ENCODE assay signal across 19 cellular contexts in the genomic region with DNA sequence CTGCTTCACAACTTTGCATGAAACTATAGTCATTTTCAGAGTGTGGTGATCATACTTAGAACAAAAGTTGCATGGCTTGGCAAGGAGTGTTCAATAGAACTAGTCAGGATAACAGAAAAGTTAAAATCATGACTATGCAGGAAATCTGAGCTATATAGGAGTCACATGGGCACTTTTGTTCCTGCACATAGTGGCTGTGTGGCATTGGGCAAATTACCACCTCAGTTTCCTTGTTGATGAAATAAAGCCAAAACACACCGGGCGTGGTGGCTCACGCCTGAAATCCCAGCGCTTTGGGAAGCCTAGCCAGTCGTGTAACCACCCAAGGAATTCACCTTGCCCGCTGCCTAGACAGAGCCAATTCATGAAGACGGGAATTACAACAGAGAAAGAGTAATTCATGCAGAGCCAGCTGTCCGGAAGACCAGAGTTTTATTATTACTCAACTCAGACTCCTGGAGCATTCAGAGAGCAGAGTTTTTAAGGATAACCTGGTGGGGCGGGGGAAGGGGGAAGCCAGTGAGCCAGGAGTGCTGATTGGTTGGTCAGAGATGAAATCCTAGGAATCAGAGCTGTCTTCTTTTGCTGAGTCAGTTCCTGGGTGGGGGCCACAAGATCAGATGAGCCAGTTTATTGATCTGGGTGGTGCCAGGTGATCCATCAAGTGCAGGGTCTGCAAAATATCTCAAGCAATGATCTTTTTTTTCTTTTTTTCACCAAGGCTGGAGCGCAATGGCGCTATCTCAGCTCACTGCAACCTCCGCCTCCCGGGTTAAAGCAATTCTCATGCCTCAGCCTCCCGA. TPM values are rescaled to one million over a fixed set of nuclear protein-coding genes. Genes with fewer than 3 reads are reported as not detected.
DNase-seq lines count a peak whose midpoint lies in the region; ATAC-seq and TF ChIP-seq lines count a peak whose summit lies in the region.
"Had no signal": no experiment of that assay in that cellular context is flagged by ENCODE, and none has a peak within 500 bp of the region (broad histone marks: within the 10 kb centered on the region; RNA-seq: fewer than 3 reads in every experiment).

No MANE protein-coding gene starts in this region.

- no peaks in the 10 kb centered on the region for H3K36me3 Mint-ChIP-seq in GM23338 (ENCODE audit: low read depth)
- no peaks in the 10 kb centered on the region for H3K36me3 Mint-ChIP-seq in activated CD4-positive, alpha-beta T cell treated with anti-CD3 and anti-CD28 coated beads, Interleukin-2, amount 10 ng/mL, durations not matched to agents 7 days and 5 days (ENCODE audit: low read depth)
- H3K36me3 Mint-ChIP-seq: IgD-negative memory B cell had no signal

- peak; percentile 48 for ATAC-seq in GM23338
- ATAC-seq in GM18498 (IDR thresholded peaks at IDR 0.05; ENCODE audit: unreplicated experiment), result no peak
- ATAC-seq: heart right ventricle had no signal

- in situ Hi-C loops in ACHN (cut with HindIII; ENCODE audit: low pct_ligation_motif_present, low pct_unique_long_range_greater_than_20kb, low sequenced_read_pairs), result no loop called here

- peak overlapping the region; percentile 45 for H3K4me2 ChIP-seq in GM23338
- no peak overlapping the region for H3K4me2 ChIP-seq in SK-N-SH
- H3K4me2 ChIP-seq in osteoblast (ENCODE audit: insufficient read depth, low read length), result no peak overlapping the region

- no peaks in the 10 kb centered on the region for H3K36me3 ChIP-seq in GM23338 (ENCODE audit: insufficient read depth)
- no peaks in the 10 kb centered on the region for H3K36me3 ChIP-seq in SK-N-SH (replicated peaks in 1 of 2; ENCODE audit: control insufficient read depth in 1 of 2, insufficient read depth in 2 of 2, low read length in 1 of 2)
- H3K36me3 ChIP-seq in esophagus squamous epithelium, result no peaks in the 10 kb centered on the region
- no peaks in the 10 kb centered on the region for H3K36me3 ChIP-seq in osteoblast (ENCODE audit: insufficient read depth, low read length)
- no peaks in the 10 kb centered on the region for H3K36me3 ChIP-seq in SJCRH30
- H3K36me3 ChIP-seq: ascending aorta, esophagus muscularis mucosa, heart right ventricle, sigmoid colon, tibial nerve, WERI-Rb-1 had no signal

- H3K79me2 ChIP-seq in GM23338 (replicated peaks; ENCODE audit: insufficient read depth), result no peaks in the 10 kb centered on the region
- no peaks in the 10 kb centered on the region for H3K79me2 ChIP-seq in SK-N-SH (ENCODE audit: insufficient read depth)
- H3K79me2 ChIP-seq in osteoblast (ENCODE audit: insufficient read depth, low read length), result no peaks in the 10 kb centered on the region

- peak overlapping the region; percentile 91 for H3K27ac Mint-ChIP-seq in GM23338
- no peak overlapping the region for H3K27ac Mint-ChIP-seq in activated CD4-positive, alpha-beta T cell treated with anti-CD3 and anti-CD28 coated beads, Interleukin-2, amount 10 ng/mL, durations not matched to agents 7 days and 5 days
- H3K27ac Mint-ChIP-seq: IgD-negative memory B cell had no signal

- CTCF ChIA-PET in SK-N-SH (lab: Yijun Ruan, JAX), result interaction anchor here (0.9 to 1.5 kb wide), 5 partner anchors 17 to 162 kb away, joined by 3 to 4 read pairs (median 3); no protein-coding TSS in a partner anchor
- CTCF ChIA-PET in activated CD4-positive, alpha-beta T cell treated with anti-CD3 and anti-CD28 coated beads, Interleukin-2, amount 10 ng/mL, durations not matched to agents 7 days and 5 days (lab: Charles Lee), result interaction anchor here (0.7 to 1.4 kb wide), 2 partner anchors 8 to 9 kb away, joined by 3 to 5 read pairs; no protein-coding TSS in a partner anchor

- no peaks in the 10 kb centered on the region for H3K27me3 ChIP-seq in GM23338 (ENCODE audit: insufficient read depth)
- H3K27me3 ChIP-seq in SK-N-SH (ENCODE audit: insufficient read depth), result peaks cover 8% of the 10 kb centered on the region; the same call in 1 of the 2 replicates
- H3K27me3 ChIP-seq in esophagus squamous epithelium, result no peaks in the 10 kb centered on the region
- H3K27me3 ChIP-seq in osteoblast (ENCODE audit: insufficient read depth, low read length), result peaks cover 10% of the 10 kb centered on the region
- 0 out of 2 replicates have a peak, but pooled peaks cover 2% of the 10 kb centered on the region for H3K27me3 ChIP-seq in SJCRH30
- H3K27me3 ChIP-seq: ascending aorta, esophagus muscularis mucosa, heart right ventricle, sigmoid colon, tibial nerve had no signal

- H3K9me3 ChIP-seq in SK-N-SH (no peaks in the 10 kb centered on the region), esophagus squamous epithelium (no peaks in the 10 kb centered on the region), osteoblast (ENCODE audit: low read depth, low read length) (no peaks in the 10 kb centered on the region), SJCRH30 (replicated peaks) (no peaks in the 10 kb centered on the region)
- H3K9me3 ChIP-seq: ascending aorta, esophagus muscularis mucosa, heart right ventricle, sigmoid colon, tibial nerve had no signal

- no peaks in the 10 kb centered on the region for H3K27me3 Mint-ChIP-seq in GM23338 (ENCODE audit: insufficient read depth, low read depth, poor library complexity)
- peaks cover 16% of the 10 kb centered on the region for H3K27me3 Mint-ChIP-seq in activated CD4-positive, alpha-beta T cell treated with anti-CD3 and anti-CD28 coated beads, Interleukin-2, amount 10 ng/mL, durations not matched to agents 7 days and 5 days

- H3K9ac ChIP-seq in SK-N-SH, result no peak overlapping the region

- H3K4me3 ChIP-seq in GM23338 (peak overlapping the region; percentile 6; the same call in 1 of the 2 replicates), SK-N-SH (ENCODE audit: low read depth in 2 of 2, low read length in 1 of 2) (no peak overlapping the region), esophagus squamous epithelium (no peak overlapping the region), osteoblast (ENCODE audit: insufficient read depth, low read length) (peak overlapping the region; percentile 37), SJCRH30 (no peak overlapping the region)
- H3K4me3 ChIP-seq: ascending aorta, esophagus muscularis mucosa, heart right ventricle, sigmoid colon, tibial nerve had no signal

- TF ChIP-seq CTCF in GM23338 (conservative IDR thresholded peaks at IDR 0.05; ENCODE audit: low read depth in 2 of 2) (no peak), SK-N-SH (IDR thresholded peaks at IDR 0.05) (no peak), esophagus squamous epithelium (IDR thresholded peaks at IDR 0.05) (no peak), osteoblast (IDR thresholded peaks at IDR 0.05; ENCODE audit: extremely low read depth, low read depth, low read length) (no peak)

- H3K4me1 ChIP-seq in GM23338 (ENCODE audit: insufficient read depth), result peaks cover 24% of the 10 kb centered on the region
- no peaks in the 10 kb centered on the region for H3K4me1 ChIP-seq in SK-N-SH (ENCODE audit: control insufficient read depth in 1 of 2, insufficient read depth in 2 of 2, low read depth in 1 of 2, low read length in 1 of 2)
- peaks cover 0 to 14% (median 5%) of the 10 kb centered on the region in 3 donors for H3K4me1 ChIP-seq in esophagus squamous epithelium
- no peaks in the 10 kb centered on the region for H3K4me1 ChIP-seq in osteoblast (ENCODE audit: insufficient read depth, low read length)
- no peaks in the 10 kb centered on the region for H3K4me1 ChIP-seq in SJCRH30
- H3K4me1 ChIP-seq: ascending aorta, esophagus muscularis mucosa, sigmoid colon, tibial nerve had no signal

- peak overlapping the region; percentile 83; the same call in 1 of the 2 replicates for H2AFZ ChIP-seq in GM23338
- no peak overlapping the region for H2AFZ ChIP-seq in SK-N-SH (ENCODE audit: low read depth)
- no peak overlapping the region for H2AFZ ChIP-seq in osteoblast (ENCODE audit: low read length)

- peak overlapping the region; percentile 79 for H3K27ac ChIP-seq in GM23338 (ENCODE audit: low read depth)
- no peak overlapping the region for H3K27ac ChIP-seq in SK-N-SH (ENCODE audit: low read depth in 2 of 2, low read length in 1 of 2)
- H3K27ac ChIP-seq in esophagus squamous epithelium, result peak overlapping the region in 3 of 4 donors; percentile 30 to 53 (median 37)
- H3K27ac ChIP-seq in osteoblast (ENCODE audit: low read depth, low read length), result no peak overlapping the region
- H3K27ac ChIP-seq in SJCRH30, result no peak overlapping the region
- H3K27ac ChIP-seq: ascending aorta, esophagus muscularis mucosa, heart right ventricle, sigmoid colon, WERI-Rb-1 had no signal

- 72% methylated on average over 14 of the region's 14 CpGs for WGBS in SK-N-SH (ENCODE audit: low lambda C conversion rate)
- 55 to 75% methylated on average over 5 to 14 of the region's 14 CpGs for WGBS in esophagus squamous epithelium, 2 donors

- no peaks in the 10 kb centered on the region for H4K20me1 ChIP-seq in GM23338 (replicated peaks; ENCODE audit: insufficient read depth)
- H4K20me1 ChIP-seq in SK-N-SH (ENCODE audit: insufficient read depth), result no peaks in the 10 kb centered on the region
- no peaks in the 10 kb centered on the region for H4K20me1 ChIP-seq in osteoblast (ENCODE audit: insufficient read depth, low read length)

- H3K9me2 ChIP-seq in GM23338 (ENCODE audit: insufficient read depth), result no peaks in the 10 kb centered on the region
- no peaks in the 10 kb centered on the region for H3K9me2 ChIP-seq in SK-N-SH

- H3F3A ChIP-seq in GM23338 (replicated peaks; ENCODE audit: low read depth) (peaks cover 17% of the 10 kb centered on the region), SK-N-SH (replicated peaks; ENCODE audit: insufficient read depth) (no peaks in the 10 kb centered on the region)

- intact Hi-C loops in esophagus squamous epithelium (cut with DNase I), result no loop called here

- POLR2A ChIA-PET in SK-N-SH (lab: Yijun Ruan, JAX), result no interaction called here
- POLR2A ChIA-PET in activated CD4-positive, alpha-beta T cell treated with anti-CD3 and anti-CD28 coated beads, Interleukin-2, amount 10 ng/mL, durations not matched to agents 7 days and 5 days (lab: Charles Lee), result no interaction called here

- TF ChIP-seq RAD21 in SK-N-SH (IDR thresholded peaks at IDR 0.05; ENCODE audit: low read length), result no peak

- H3K9me3 Mint-ChIP-seq in GM23338, result no peaks in the 10 kb centered on the region
- no peaks in the 10 kb centered on the region for H3K9me3 Mint-ChIP-seq in activated CD4-positive, alpha-beta T cell treated with anti-CD3 and anti-CD28 coated beads, Interleukin-2, amount 10 ng/mL, durations not matched to agents 7 days and 5 days
- H3K9me3 Mint-ChIP-seq: IgD-negative memory B cell, nephron had no signal

- 0 out of 3 replicates have a peak overlapping the region, but pooled peaks have one; percentile 36 for H3K4me3 Mint-ChIP-seq in GM23338
- H3K4me3 Mint-ChIP-seq in activated CD4-positive, alpha-beta T cell treated with anti-CD3 and anti-CD28 coated beads, Interleukin-2, amount 10 ng/mL, durations not matched to agents 7 days and 5 days, result no peak overlapping the region
- H3K4me3 Mint-ChIP-seq: IgD-negative memory B cell, nephron had no signal

- H3K4me1 Mint-ChIP-seq in GM23338, result peaks cover 33% of the 10 kb centered on the region
- H3K4me1 Mint-ChIP-seq in activated CD4-positive, alpha-beta T cell treated with anti-CD3 and anti-CD28 coated beads, Interleukin-2, amount 10 ng/mL, durations not matched to agents 7 days and 5 days, result peaks cover 14% of the 10 kb centered on the region
- H3K4me1 Mint-ChIP-seq: IgD-negative memory B cell, nephron had no signal

- TF ChIP-seq EP300 in SK-N-SH (IDR thresholded peaks at IDR 0.05; ENCODE audit: borderline replicate concordance in 1 of 2, low read depth in 1 of 2, low read length in 1 of 2), result no peak

- peak; percentile 35 for DNase-seq in GM23338 (ENCODE audit: low spot score)
- no peak for DNase-seq in SK-N-SH
- DNase-seq in esophagus squamous epithelium (lab: John Stamatoyannopoulos, UW), result no peak
- no peak for DNase-seq in osteoblast (ENCODE audit: insufficient read length, low spot score, missing footprints)
- no peak for DNase-seq in ACHN
- no peak for DNase-seq in activated CD4-positive, alpha-beta T cell treated with anti-CD3 and anti-CD28 coated beads, Interleukin-2, amount 10 ng/mL, durations not matched to agents 7 days and 5 days
- no peak for DNase-seq in SJCRH30
- DNase-seq: AML-193, DMS53, heart right ventricle, NCI-H446, sigmoid colon, WERI-Rb-1 had no signal

- TF ChIP-seq POLR2A in esophagus squamous epithelium (IDR thresholded peaks at IDR 0.05), result no peak

RNA-seq across cellular contexts. Expression of a gene that starts 6.4 kb away (rescaled TPM):
- total RNA-seq in GM23338 (2014; rRNA removed; shearing (Covaris generic)), result 86.8 and 102 TPM in 2 replicates
- polyA plus RNA-seq in GM23338 (2016; fragmentation: Nextera tagmentation; extraction: Ambion mirVana), result 63.5 and 65.0 TPM in 2 replicates
- polyA plus RNA-seq in SK-N-SH (2012; rRNA removed), result 53.5 and 61.4 TPM in 2 replicates
- polyA plus RNA-seq in SK-N-SH (2012; cell fraction: cytosol; rRNA removed), result 59.4 and 62.2 TPM in 2 replicates
- 46.5 and 61.8 TPM in 2 replicates for polyA plus RNA-seq in SK-N-SH (2012; cell fraction: nucleus; rRNA removed)
- total RNA-seq in esophagus squamous epithelium, result 10 to 100 TPM; 42.6 to 66.4 (median 43.5) TPM
- 69.8 and 71.6 TPM in 2 replicates for total RNA-seq in osteoblast
- 10 to 100 TPM; 84.5 to 86.9 TPM for total RNA-seq in activated CD4-positive, alpha-beta T cell treated with anti-CD3 and anti-CD28 coated beads, Interleukin-2, amount 10 ng/mL, durations not matched to agents 7 days and 5 days
- 41.1 and 43.3 TPM in 2 replicates for total RNA-seq in SJCRH30 (2014; rRNA removed; shearing (Covaris generic))

Comparison
In these comparisons a context has a peak if more than half of its experiments do, and no peak if none do; other contexts are left out.
1. H3K27ac ChIP-seq: peak in GM23338 (single experiment) and esophagus squamous epithelium (3 of 4); none in SK-N-SH (0 of 2), osteoblast (single experiment) and SJCRH30 (single experiment).
2. H3K4me3 ChIP-seq: peak in GM23338 (single experiment) and osteoblast (single experiment); none in SK-N-SH (0 of 2), esophagus squamous epithelium (0 of 4) and SJCRH30 (single experiment).